In genomic region chrX:42538405-42538804, GRCh38 we compare ENCODE assay signal across 18 cellular contexts.
"Had no signal": no experiment of that assay in that cellular context is flagged by ENCODE, and none has a peak within 500 bp of the region (broad histone marks: within the 10 kb centered on the region; RNA-seq: fewer than 3 reads in every experiment).

No MANE protein-coding gene starts in this region.

- H3K4me3 Mint-ChIP-seq: activated naive CD8-positive, alpha-beta T cell; activated T-cell treated with anti-CD3 and anti-CD28 coated beads, Interleukin-2, amount 50 U/mL, for 24 hours; natural killer cell treated with Interleukin-12 subunit alpha and Interleukin-12 subunit beta and Interleukin-15 and Interleukin-18, amount 100 ng/mL, for 72 hours had no signal

- H3K9me3 Mint-ChIP-seq: activated T-cell treated with anti-CD3 and anti-CD28 coated beads, Interleukin-2, amount 50 U/mL, for 24 hours had no signal

- H3K36me3 ChIP-seq: brain microvascular endothelial cell, gastrocnemius medialis, heart right ventricle, left ventricle myocardium inferior, transverse colon, vagina had no signal

- H3K4me3 ChIP-seq: gastrocnemius medialis, heart right ventricle, left ventricle myocardium inferior, transverse colon, vagina had no signal

- DNase-seq: activated effector memory CD4-positive, alpha-beta T cell treated with anti-CD3 and anti-CD28 coated beads, Interleukin-2, amount 50 U/mL, for 16 hours; activated T-cell treated with anti-CD3 and anti-CD28 coated beads, Interleukin-2, amount 50 U/mL, for 24 hours; anterior cingulate cortex; brain microvascular endothelial cell; dermis blood vessel endothelial cell; gastrocnemius medialis; heart right ventricle; left ventricle myocardium inferior; mesendoderm; posterior cingulate gyrus; stimulated activated CD4-positive, alpha-beta T cell treated with anti-CD3 and anti-CD28 coated beads, Interleukin-15, amount 100 ng/mL, for 24 hours; stimulated activated CD4-positive, alpha-beta T cell treated with anti-CD3 and anti-CD28 coated beads, Interleukin-4, amount 100 ng/mL, for 1 hour; stimulated activated naive CD4-positive, alpha-beta T cell; transverse colon had no signal

- H3K27ac ChIP-seq: brain microvascular endothelial cell, epithelial cell of prostate, gastrocnemius medialis, heart right ventricle, left ventricle myocardium inferior, transverse colon, vagina had no signal

- ATAC-seq: gastrocnemius medialis, heart right ventricle had no signal

- H3K4me1 ChIP-seq: gastrocnemius medialis, heart right ventricle, left ventricle myocardium inferior, transverse colon, vagina had no signal

- H3K36me3 Mint-ChIP-seq: activated naive CD8-positive, alpha-beta T cell; natural killer cell treated with Interleukin-12 subunit alpha and Interleukin-12 subunit beta and Interleukin-15 and Interleukin-18, amount 100 ng/mL, for 72 hours had no signal

- H3K27ac Mint-ChIP-seq: activated naive CD8-positive, alpha-beta T cell; activated T-cell treated with anti-CD3 and anti-CD28 coated beads, Interleukin-2, amount 50 U/mL, for 24 hours; natural killer cell treated with Interleukin-12 subunit alpha and Interleukin-12 subunit beta and Interleukin-15 and Interleukin-18, amount 100 ng/mL, for 72 hours had no signal

- H3K9me3 ChIP-seq: gastrocnemius medialis, heart right ventricle, left ventricle myocardium inferior, transverse colon, vagina had no signal

- H3K27me3 Mint-ChIP-seq: activated naive CD8-positive, alpha-beta T cell had no signal

- H3K27me3 ChIP-seq: brain microvascular endothelial cell, gastrocnemius medialis, transverse colon, vagina had no signal
